ENCODE assay signal across 2 cellular contexts in the genomic region with DNA sequence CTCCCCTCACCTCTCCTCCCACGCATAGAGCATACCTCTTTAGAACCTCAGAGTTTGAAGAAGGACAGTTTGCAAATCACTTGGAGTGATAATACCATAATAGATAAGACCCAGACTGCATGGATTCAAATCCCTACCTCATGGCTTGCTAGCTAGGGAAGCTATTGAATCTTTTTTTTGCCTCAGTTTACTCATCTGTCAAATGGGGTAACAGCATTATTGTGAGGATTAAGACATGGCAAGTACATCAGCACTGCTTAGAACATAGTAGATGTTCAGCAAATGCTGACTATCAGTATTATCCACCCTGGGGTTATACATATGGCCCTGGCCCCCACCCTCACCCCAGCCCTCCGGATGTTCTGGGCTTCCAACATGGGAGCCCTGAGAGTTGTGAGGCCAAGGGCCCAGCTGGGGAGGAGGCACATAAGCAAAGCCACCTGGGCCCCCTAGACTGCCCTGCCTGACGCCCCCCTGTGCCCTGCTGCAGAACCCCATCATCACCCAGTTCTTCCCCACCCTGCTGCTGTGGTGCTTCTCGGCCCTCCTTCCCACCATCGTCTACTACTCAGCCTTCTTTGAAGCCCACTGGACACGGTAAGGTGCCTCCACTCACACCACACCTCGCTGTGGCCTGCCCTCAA.
TF ChIP-seq lines count a peak whose summit lies in the region.

No MANE protein-coding gene starts in this region.

TF ChIP-seq in HepG2, 621 proteins besides CTCF, POLR2A, EP300 and RAD21:
- TF ChIP-seq TOPORS (CRISPR knock-in tag; IDR thresholded peaks at IDR 0.05), result no peak
- TF ChIP-seq ZNF629 (CRISPR knock-in tag; conservative IDR thresholded peaks at IDR 0.05), result peak; percentile 87
- TF ChIP-seq KDM3A (CRISPR knock-in tag; IDR thresholded peaks at IDR 0.05; ENCODE audit: low read depth), result no peak
- TF ChIP-seq ZNF205 (CRISPR knock-in tag; IDR thresholded peaks at IDR 0.05), result no peak
- TF ChIP-seq, protein P1, sequence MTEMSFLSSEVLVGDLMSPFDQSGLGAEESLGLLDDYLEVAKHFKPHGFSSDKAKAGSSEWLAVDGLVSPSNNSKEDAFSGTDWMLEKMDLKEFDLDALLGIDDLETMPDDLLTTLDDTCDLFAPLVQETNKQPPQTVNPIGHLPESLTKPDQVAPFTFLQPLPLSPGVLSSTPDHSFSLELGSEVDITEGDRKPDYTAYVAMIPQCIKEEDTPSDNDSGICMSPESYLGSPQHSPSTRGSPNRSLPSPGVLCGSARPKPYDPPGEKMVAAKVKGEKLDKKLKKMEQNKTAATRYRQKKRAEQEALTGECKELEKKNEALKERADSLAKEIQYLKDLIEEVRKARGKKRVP (CRISPR knock-in tag; IDR thresholded peaks at IDR 0.05), result no peak
- no peak for TF ChIP-seq ATF7 (IDR thresholded peaks at IDR 0.05)
- no peak for TF ChIP-seq ATF7 (CRISPR knock-in tag; IDR thresholded peaks at IDR 0.05)
- no peak for TF ChIP-seq DNMT1 (CRISPR knock-in tag; IDR thresholded peaks at IDR 0.05)
- no peak for TF ChIP-seq ZNF660 (CRISPR knock-in tag; IDR thresholded peaks at IDR 0.05; ENCODE audit: borderline replicate concordance, low read depth)
- TF ChIP-seq TSC22D2 (CRISPR knock-in tag; IDR thresholded peaks at IDR 0.05; ENCODE audit: borderline replicate concordance), result no peak
- peak; percentile 50 for TF ChIP-seq AGO2 (optimal IDR thresholded peaks at IDR 0.05; ENCODE audit: low read depth, low read length)
- TF ChIP-seq MAFK (conservative IDR thresholded peaks at IDR 0.05 in 1 of 2, IDR thresholded peaks at IDR 0.05 in 1 of 2; ENCODE audit: low read length in 2 of 2), result 0 out of 4 replicates have a peak, but pooled peaks of 1 of the 2 experiments have one; percentile 14

TF ChIP-seq in HEK293, 187 proteins besides CTCF, POLR2A, EP300 and RAD21:
- peak; percentile 52; the same call in 1 of the 2 replicates for TF ChIP-seq ZNF664 (tag by site-specific recombination; IDR thresholded peaks at IDR 0.05)
- TF ChIP-seq, protein P2, sequence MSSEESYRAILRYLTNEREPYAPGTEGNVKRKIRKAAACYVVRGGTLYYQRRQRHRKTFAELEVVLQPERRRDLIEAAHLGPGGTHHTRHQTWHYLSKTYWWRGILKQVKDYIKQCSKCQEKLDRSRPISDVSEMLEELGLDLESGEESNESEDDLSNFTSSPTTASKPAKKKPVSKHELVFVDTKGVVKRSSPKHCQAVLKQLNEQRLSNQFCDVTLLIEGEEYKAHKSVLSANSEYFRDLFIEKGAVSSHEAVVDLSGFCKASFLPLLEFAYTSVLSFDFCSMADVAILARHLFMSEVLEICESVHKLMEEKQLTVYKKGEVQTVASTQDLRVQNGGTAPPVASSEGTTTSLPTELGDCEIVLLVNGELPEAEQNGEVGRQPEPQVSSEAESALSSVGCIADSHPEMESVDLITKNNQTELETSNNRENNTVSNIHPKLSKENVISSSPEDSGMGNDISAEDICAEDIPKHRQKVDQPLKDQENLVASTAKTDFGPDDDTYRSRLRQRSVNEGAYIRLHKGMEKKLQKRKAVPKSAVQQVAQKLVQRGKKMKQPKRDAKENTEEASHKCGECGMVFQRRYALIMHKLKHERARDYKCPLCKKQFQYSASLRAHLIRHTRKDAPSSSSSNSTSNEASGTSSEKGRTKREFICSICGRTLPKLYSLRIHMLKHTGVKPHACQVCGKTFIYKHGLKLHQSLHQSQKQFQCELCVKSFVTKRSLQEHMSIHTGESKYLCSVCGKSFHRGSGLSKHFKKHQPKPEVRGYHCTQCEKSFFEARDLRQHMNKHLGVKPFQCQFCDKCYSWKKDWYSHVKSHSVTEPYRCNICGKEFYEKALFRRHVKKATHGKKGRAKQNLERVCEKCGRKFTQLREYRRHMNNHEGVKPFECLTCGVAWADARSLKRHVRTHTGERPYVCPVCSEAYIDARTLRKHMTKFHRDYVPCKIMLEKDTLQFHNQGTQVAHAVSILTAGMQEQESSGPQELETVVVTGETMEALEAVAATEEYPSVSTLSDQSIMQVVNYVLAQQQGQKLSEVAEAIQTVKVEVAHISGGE (tag by site-specific recombination; conservative IDR thresholded peaks at IDR 0.05; ENCODE audit: low read depth), result no peak
